Comparison of ENCODE assay signal across 28 cellular contexts in genomic region chr20:12977634-12978394, GRCh38.
"Had no signal": no experiment of that assay in that cellular context is flagged by ENCODE, and none has a peak within 500 bp of the region (broad histone marks: within the 10 kb centered on the region; RNA-seq: fewer than 3 reads in every experiment).

No MANE protein-coding gene starts in this region.

- H3K9me3 Mint-ChIP-seq: T-helper 2 cell treated with Interferon-gamma antibody and Interleukin-4, amounts not matched to agents 5 μg/mL and 100 μg/mL, for 36 hours had no signal

- H3K4me1 Mint-ChIP-seq: nephron had no signal

- H3K27me3 ChIP-seq: adrenal gland, body of pancreas, cardiac muscle cell, gastrocnemius medialis, neutrophil, ovary, right atrium auricular region, testis, transverse colon had no signal

- FAIRE-seq: urothelium cell line had no signal

- H3K4me3 Mint-ChIP-seq: activated naive CD8-positive, alpha-beta T cell; effector memory CD8-positive, alpha-beta T cell; nephron; T-helper 2 cell treated with Interferon-gamma antibody and Interleukin-4, amounts not matched to agents 5 μg/mL and 100 μg/mL, for 36 hours had no signal

- H3K9me3 ChIP-seq: adrenal gland, body of pancreas, gastrocnemius medialis, neutrophil, ovary, psoas muscle, right atrium auricular region, testis, transverse colon had no signal

- H3K36me3 ChIP-seq: adrenal gland, cardiac muscle cell, gastrocnemius medialis, left ventricle myocardium inferior, neutrophil, ovary, right atrium auricular region, transverse colon had no signal

- DNase-seq: activated CD4-positive, alpha-beta T cell treated with anti-CD3 and anti-CD28 coated beads for 4 hours; activated CD4-positive, alpha-beta T cell treated with anti-CD3 and anti-CD28 coated beads, Interleukin-2, amount 50 U/mL, for 4 hours; activated effector memory CD4-positive, alpha-beta T cell treated with Interleukin-2 at 50 U/mL for 16 hours; activated naive CD4-positive, alpha-beta T cell treated with Interleukin-2 at 50 U/mL for 16 hours; adrenal gland; aorta; body of pancreas; cerebellar nuclear complex; dorsolateral prefrontal cortex; effector memory CD8-positive, alpha-beta T cell; erythroblast; gastrocnemius medialis; glutamatergic neuron; left ventricle myocardium inferior; ovary; psoas muscle; stimulated activated naive CD8-positive, alpha-beta T cell treated with anti-CD3 and anti-CD28 coated beads, Interleukin-15, Interleukin-2, amounts not matched to agents 100 U/mL and 50 U/mL, for 24 hours; T-helper 1 cell; testis; transverse colon had no signal

- H3K4me1 ChIP-seq: adrenal gland, body of pancreas, gastrocnemius medialis, left ventricle myocardium inferior, psoas muscle, right atrium auricular region, testis had no signal

- H3K27me3 Mint-ChIP-seq: effector memory CD8-positive, alpha-beta T cell had no signal

- H3K36me3 Mint-ChIP-seq: activated naive CD8-positive, alpha-beta T cell had no signal

- H3K27ac ChIP-seq: adrenal gland, body of pancreas, coronary artery, dorsolateral prefrontal cortex, gastrocnemius medialis, left ventricle myocardium inferior, neutrophil, ovary, psoas muscle, right atrium auricular region, testis, transverse colon had no signal

- H3K4me3 ChIP-seq: adrenal gland, body of pancreas, cardiac muscle cell, coronary artery, dorsolateral prefrontal cortex, gastrocnemius medialis, left ventricle myocardium inferior, ovary, psoas muscle, right atrium auricular region, testis, transverse colon had no signal

- ATAC-seq: body of pancreas; effector memory CD8-positive, alpha-beta T cell; gastrocnemius medialis; psoas muscle; stimulated activated naive CD8-positive, alpha-beta T cell treated with anti-CD3 and anti-CD28 coated beads, Interleukin-15, Interleukin-2, amounts not matched to agents 100 U/mL and 50 U/mL, for 24 hours had no signal

- H3K27ac Mint-ChIP-seq: activated naive CD8-positive, alpha-beta T cell; effector memory CD8-positive, alpha-beta T cell; T-helper 2 cell treated with Interferon-gamma antibody and Interleukin-4, amounts not matched to agents 5 μg/mL and 100 μg/mL, for 36 hours had no signal
